ENCODE assay signal across 1 cellular context in genomic region chr1:58779837-58780585, GRCh38.
TF ChIP-seq lines count a peak whose summit lies in the region.

No MANE protein-coding gene starts in this region.

TF ChIP-seq in HEK293, 187 proteins besides CTCF, POLR2A, EP300 and RAD21 (continued from another document and continues in another):
- TF ChIP-seq MYNN (tag by site-specific recombination; IDR thresholded peaks at IDR 0.05; ENCODE audit: borderline replicate concordance) (0 out of 2 replicates have a peak, but pooled peaks have one; percentile 41), YY2 (tag by site-specific recombination; IDR thresholded peaks at IDR 0.05) (no peak), KLF7 (tag by site-specific recombination; IDR thresholded peaks at IDR 0.05; ENCODE audit: borderline replicate concordance) (0 out of 2 replicates have a peak, but pooled peaks have one; percentile 39), ZNF362 (tag by site-specific recombination; IDR thresholded peaks at IDR 0.05) (no peak), ZNF549 (tag by site-specific recombination; IDR thresholded peaks at IDR 0.05) (no peak), ZNF292 (tag by site-specific recombination; IDR thresholded peaks at IDR 0.05; ENCODE audit: borderline replicate concordance, low read depth) (no peak), ZNF19 (tag by site-specific recombination; IDR thresholded peaks at IDR 0.05; ENCODE audit: low read depth) (no peak), EGR2 (tag by site-specific recombination; IDR thresholded peaks at IDR 0.05; ENCODE audit: low read depth) (no peak), ZNF624 (tag by site-specific recombination; IDR thresholded peaks at IDR 0.05) (no peak), ZNF169 (tag by site-specific recombination; IDR thresholded peaks at IDR 0.05) (no peak), ZNF692 (tag by site-specific recombination; IDR thresholded peaks at IDR 0.05) (peak; percentile 46; the same call in 1 of the 2 replicates), ZIC2 (tag by site-specific recombination; IDR thresholded peaks at IDR 0.05) (no peak), ZBTB21 (tag by site-specific recombination; IDR thresholded peaks at IDR 0.05) (no peak; the same call in 1 of the 2 replicates), ZNF324 (tag by site-specific recombination; IDR thresholded peaks at IDR 0.05) (peak; percentile 71; the same call in 1 of the 2 replicates), ZNF529 (tag by site-specific recombination; IDR thresholded peaks at IDR 0.05; ENCODE audit: insufficient replicate concordance) (no peak), KLF1 (tag by site-specific recombination; IDR thresholded peaks at IDR 0.05) (peak; percentile 46; the same call in 1 of the 2 replicates), ZBTB1 (tag by site-specific recombination; IDR thresholded peaks at IDR 0.05) (peak; percentile 77), ZNF530 (tag by site-specific recombination; IDR thresholded peaks at IDR 0.05; ENCODE audit: low read depth) (no peak), PRDM4 (tag by site-specific recombination; IDR thresholded peaks at IDR 0.05) (peak; percentile 96), ZNF221 (tag by site-specific recombination; IDR thresholded peaks at IDR 0.05; ENCODE audit: borderline replicate concordance) (no peak), ZFP3 (tag by site-specific recombination; IDR thresholded peaks at IDR 0.05; ENCODE audit: low read depth) (no peak), ZNF48 (tag by site-specific recombination; IDR thresholded peaks at IDR 0.05) (no peak), ZXDB (tag by site-specific recombination; IDR thresholded peaks at IDR 0.05) (peak; percentile 94), ZNF626 (tag by site-specific recombination; IDR thresholded peaks at IDR 0.05) (no peak), ZBTB48 (tag by site-specific recombination; IDR thresholded peaks at IDR 0.05) (no peak), ZNF416 (tag by site-specific recombination; IDR thresholded peaks at IDR 0.05) (no peak), ZNF112 (tag by site-specific recombination; IDR thresholded peaks at IDR 0.05) (no peak), ZNF76 (tag by site-specific recombination; IDR thresholded peaks at IDR 0.05; ENCODE audit: borderline replicate concordance, low read depth) (peak; percentile 67; the same call in 1 of the 2 replicates), ZNF211 (tag by site-specific recombination; IDR thresholded peaks at IDR 0.05; ENCODE audit: low read depth) (no peak), GLIS1 (tag by site-specific recombination; IDR thresholded peaks at IDR 0.05) (peak; percentile 71), ZNF704 (tag by site-specific recombination; IDR thresholded peaks at IDR 0.05) (no peak), ZNF548 (tag by site-specific recombination; IDR thresholded peaks at IDR 0.05) (no peak), ZSCAN18 (tag by site-specific recombination; IDR thresholded peaks at IDR 0.05) (no peak), BCL6B (tag by site-specific recombination; IDR thresholded peaks at IDR 0.05) (peak; percentile 43; the same call in 1 of the 2 replicates), ZNF473 (tag by site-specific recombination; IDR thresholded peaks at IDR 0.05) (no peak), ZNF707 (tag by site-specific recombination; IDR thresholded peaks at IDR 0.05) (no peak), ZNF341 (tag by site-specific recombination; IDR thresholded peaks at IDR 0.05; ENCODE audit: low read depth) (no peak), ZNF274 (IDR thresholded peaks at IDR 0.05; ENCODE audit: low read length) (no peak), ZNF274 (tag by site-specific recombination; IDR thresholded peaks at IDR 0.05; ENCODE audit: borderline replicate concordance) (no peak), ZSCAN16 (tag by site-specific recombination; IDR thresholded peaks at IDR 0.05) (peak; percentile 34; the same call in 1 of the 2 replicates), ZNF394 (tag by site-specific recombination; IDR thresholded peaks at IDR 0.05; ENCODE audit: borderline replicate concordance) (peak; percentile 70; the same call in 1 of the 2 replicates), ZNF776 (tag by site-specific recombination; IDR thresholded peaks at IDR 0.05; ENCODE audit: borderline replicate concordance) (no peak), ZNF837 (tag by site-specific recombination; IDR thresholded peaks at IDR 0.05) (0 out of 2 replicates have a peak, but pooled peaks have one; percentile 24), ZBTB26 (tag by site-specific recombination; optimal IDR thresholded peaks at IDR 0.05) (no peak), ZNF23 (tag by site-specific recombination; IDR thresholded peaks at IDR 0.05; ENCODE audit: borderline replicate concordance) (no peak), WT1 (tag by site-specific recombination; IDR thresholded peaks at IDR 0.05) (peak; percentile 99), ZNF777 (tag by site-specific recombination; IDR thresholded peaks at IDR 0.05; ENCODE audit: borderline replicate concordance) (no peak), SP2 (tag by site-specific recombination; IDR thresholded peaks at IDR 0.05) (peak; percentile 29; the same call in 1 of the 2 replicates), GLIS2 (tag by site-specific recombination; IDR thresholded peaks at IDR 0.05) (no peak; the same call in 1 of the 2 replicates), ZNF629 (tag by site-specific recombination; IDR thresholded peaks at IDR 0.05) (peak; percentile 92), ZNF654 (tag by site-specific recombination; IDR thresholded peaks at IDR 0.05; ENCODE audit: low read depth) (no peak), ZNF302 (tag by site-specific recombination; IDR thresholded peaks at IDR 0.05; ENCODE audit: low read depth) (no peak), ATF2 (tag by site-specific recombination; IDR thresholded peaks at IDR 0.05; ENCODE audit: low read depth) (no peak), ZNF677 (tag by site-specific recombination; IDR thresholded peaks at IDR 0.05) (no peak), ZNF664 (tag by site-specific recombination; IDR thresholded peaks at IDR 0.05) (0 out of 2 replicates have a peak, but pooled peaks have one; percentile 20), SCRT1 (tag by site-specific recombination; IDR thresholded peaks at IDR 0.05; ENCODE audit: borderline replicate concordance) (peak; percentile 94), ZNF580 (tag by site-specific recombination; IDR thresholded peaks at IDR 0.05) (peak; percentile 28), ZNF600 (tag by site-specific recombination; IDR thresholded peaks at IDR 0.05) (peak; percentile 87), ZNF521 (tag by site-specific recombination; IDR thresholded peaks at IDR 0.05) (no peak), ZNF596 (tag by site-specific recombination; IDR thresholded peaks at IDR 0.05) (peak; percentile 76), ZFP69B (tag by site-specific recombination; IDR thresholded peaks at IDR 0.05) (peak; percentile 53; the same call in 1 of the 2 replicates), ZNF561 (tag by site-specific recombination; IDR thresholded peaks at IDR 0.05; ENCODE audit: borderline replicate concordance) (peak; percentile 85), ELK4 (IDR thresholded peaks at IDR 0.05; ENCODE audit: borderline replicate concordance, low read depth, low read length) (peak; percentile 87), ZNF239 (tag by site-specific recombination; IDR thresholded peaks at IDR 0.05) (no peak)
